8 cellular contexts compared by ENCODE assay signal in genomic region chr2:217223222-217223930, GRCh38.
DNase-seq lines count a peak whose midpoint lies in the region; ATAC-seq and TF ChIP-seq lines count a peak whose summit lies in the region.

No MANE protein-coding gene starts in this region.

- no peaks in the 10 kb centered on the region for H3K9me2 ChIP-seq in DOHH2 (replicated peaks; ENCODE audit: control insufficient read depth, low read length)

- H3K27me3 ChIP-seq in DOHH2 (ENCODE audit: control insufficient read depth, low read length), result peaks cover 88% of the 10 kb centered on the region

- H3K36me3 ChIP-seq in DOHH2 (ENCODE audit: control insufficient read depth, low read length), result no peaks in the 10 kb centered on the region

- intact Hi-C loops in left ventricle myocardium superior (cut with micrococcal nuclease), result no loop called here

- peak; percentile 79 for ATAC-seq in GM19467 (IDR thresholded peaks at IDR 0.05; ENCODE audit: unreplicated experiment)
- ATAC-seq in HG03520 (IDR thresholded peaks at IDR 0.05; ENCODE audit: unreplicated experiment), result peak; percentile 79
- peak; percentile 71 for ATAC-seq in left ventricle myocardium superior

- peak; percentile 43 to 57 for DNase-seq in activated CD4-positive, alpha-beta T cell treated with anti-CD3 and anti-CD28 coated beads, Interleukin-2, amount 50 U/mL, for 48 hours
- DNase-seq in left ventricle myocardium superior (no peak), stromal cell of bone marrow (ENCODE audit: low read depth) (peak; percentile 83), DMS114 treated with DMSO at 0.1 percent for 48 hours (lab: John Stamatoyannopoulos, UW; ENCODE audit: unreplicated experiment) (no peak), mesenteric fat pad (ENCODE audit: low spot score) (no peak)

- H3K79me2 ChIP-seq in DOHH2 (ENCODE audit: control insufficient read depth, low read length), result no peaks in the 10 kb centered on the region

- H4K20me1 ChIP-seq in DOHH2 (ENCODE audit: control insufficient read depth, insufficient read depth, low read depth, low read length), result peaks cover 14% of the 10 kb centered on the region

- H3K9me3 ChIP-seq in DOHH2 (ENCODE audit: control insufficient read depth, insufficient read depth, low read length), result peaks cover 4% of the 10 kb centered on the region; the same call in 1 of the 2 replicates

- H3K4me2 ChIP-seq in DOHH2 (ENCODE audit: low read length), result peak overlapping the region; percentile 20; the same call in 1 of the 2 replicates

- no peak overlapping the region for H3K27ac ChIP-seq in DOHH2 (ENCODE audit: low read depth, low read length)

- H3F3A ChIP-seq in DOHH2 (ENCODE audit: control insufficient read depth, insufficient read depth), result peaks cover 7% of the 10 kb centered on the region; the same call in 1 of the 2 replicates

- peaks cover 21% of the 10 kb centered on the region for H3K4me1 ChIP-seq in DOHH2 (ENCODE audit: control insufficient read depth, low read length)

- H3K4me3 ChIP-seq in DOHH2 (ENCODE audit: low read length), result no peak overlapping the region

- no peak for TF ChIP-seq CTCF in DOHH2 (IDR thresholded peaks at IDR 0.05; ENCODE audit: low read depth, low read length, poor library complexity, severe bottlenecking)

Comparison
In these comparisons a context has a peak if more than half of its experiments do, and no peak if none do; other contexts are left out.
1. DNase-seq: peak in activated CD4-positive, alpha-beta T cell treated with anti-CD3 and anti-CD28 coated beads, Interleukin-2, amount 50 U/mL, for 48 hours (2 of 2) and stromal cell of bone marrow (single experiment); none in left ventricle myocardium superior (single experiment), DMS114 treated with DMSO at 0.1 percent for 48 hours (single experiment) and mesenteric fat pad (single experiment).
2. Peak in every context shown above with its lines, with median percentiles within 50 percentile points of each other: ATAC-seq.